In the genomic region with DNA sequence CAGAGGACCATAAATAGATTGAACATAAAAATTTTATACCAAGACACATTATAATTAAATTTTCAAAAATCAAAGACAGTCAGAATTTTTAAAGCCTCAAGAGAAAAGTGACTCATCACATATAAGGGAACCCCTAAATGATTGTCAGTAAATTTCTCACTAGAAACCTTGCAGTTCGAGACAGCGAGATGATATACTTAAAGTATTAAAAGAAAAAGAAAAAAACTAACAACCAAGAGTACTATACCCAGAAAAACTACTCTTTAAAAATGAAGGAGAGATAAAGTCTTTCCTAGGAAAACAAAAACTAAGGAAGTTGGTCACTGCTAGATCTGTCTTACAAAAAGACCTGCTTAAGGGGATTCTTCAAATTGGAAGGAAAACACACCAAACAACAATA, we compare ENCODE assay signal across 23 cellular contexts.
"Had no signal": no experiment of that assay in that cellular context is flagged by ENCODE, and none has a peak within 500 bp of the region (broad histone marks: within the 10 kb centered on the region; RNA-seq: fewer than 3 reads in every experiment).

No MANE protein-coding gene starts in this region.

- H3K9me3 ChIP-seq: colonic mucosa had no signal

- H3K4me3 ChIP-seq: colonic mucosa, coronary artery, dorsolateral prefrontal cortex, esophagus muscularis mucosa, esophagus squamous epithelium, gastroesophageal sphincter, heart left ventricle, heart right ventricle had no signal

- H3K27ac ChIP-seq: colonic mucosa, coronary artery, dorsolateral prefrontal cortex, epithelial cell of prostate, esophagus muscularis mucosa, esophagus squamous epithelium, foreskin keratinocyte, gastrocnemius medialis, gastroesophageal sphincter, heart left ventricle, heart right ventricle had no signal

- H3K36me3 ChIP-seq: colonic mucosa, esophagus muscularis mucosa, esophagus squamous epithelium, gastrocnemius medialis, gastroesophageal sphincter, heart left ventricle, heart right ventricle had no signal

- DNase-seq: colonic mucosa; cortex of kidney; dermis blood vessel endothelial cell; dorsolateral prefrontal cortex; effector CD4-positive, alpha-beta T cell; effector CD8-positive, alpha-beta T cell; effector memory CD4-positive, alpha-beta T cell; effector memory CD8-positive, alpha-beta T cell; endodermal cell; erythroblast; esophagus squamous epithelium; foreskin fibroblast; foreskin keratinocyte; foreskin melanocyte; gastrocnemius medialis; glutamatergic neuron; head of caudate nucleus; heart left ventricle; heart right ventricle had no signal

- H3K4me1 ChIP-seq: colonic mucosa, esophagus muscularis mucosa, esophagus squamous epithelium, foreskin keratinocyte, gastrocnemius medialis, gastroesophageal sphincter, heart left ventricle, heart right ventricle had no signal
